Comparison of ENCODE assay signal across 1 cellular context in the genomic region with DNA sequence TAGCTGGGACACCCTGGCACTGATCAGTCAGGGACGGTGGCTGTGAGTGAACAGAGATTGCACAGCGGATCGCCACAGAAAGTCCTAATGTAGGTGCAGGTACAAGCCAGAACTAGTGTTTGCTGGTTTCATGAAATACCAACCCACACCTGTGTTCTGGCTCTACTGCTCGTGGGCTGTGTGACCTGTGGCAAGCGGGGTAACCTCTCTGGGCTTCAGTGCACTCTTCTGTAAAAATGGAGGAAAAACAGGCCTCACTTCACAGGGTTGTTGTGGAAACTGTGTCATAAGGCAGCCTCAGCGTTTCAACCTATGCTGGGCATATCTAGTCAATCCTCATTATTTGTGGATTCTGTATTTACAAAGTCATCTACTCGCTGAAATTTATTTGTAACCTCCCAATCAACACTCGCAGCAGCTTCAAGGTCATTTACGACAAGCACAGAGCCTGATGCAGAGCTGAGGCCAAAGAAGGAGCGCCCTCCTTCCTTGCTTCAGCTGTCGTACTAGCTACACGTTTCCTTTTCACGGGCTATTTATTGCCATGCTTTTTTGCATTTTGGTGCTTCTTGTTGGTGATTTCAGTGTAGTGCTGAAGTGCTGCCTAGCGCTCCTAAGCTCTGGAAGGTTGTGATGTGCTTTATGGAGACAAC.
A peak's percentile ranks its signal among the peaks of the same experiment; 100 is the strongest.
TF ChIP-seq lines count a peak whose summit lies in the region.

No MANE protein-coding gene starts in this region.

TF ChIP-seq in K562, 482 proteins besides CTCF, POLR2A, EP300 and RAD21:
- TF ChIP-seq, protein P1, sequence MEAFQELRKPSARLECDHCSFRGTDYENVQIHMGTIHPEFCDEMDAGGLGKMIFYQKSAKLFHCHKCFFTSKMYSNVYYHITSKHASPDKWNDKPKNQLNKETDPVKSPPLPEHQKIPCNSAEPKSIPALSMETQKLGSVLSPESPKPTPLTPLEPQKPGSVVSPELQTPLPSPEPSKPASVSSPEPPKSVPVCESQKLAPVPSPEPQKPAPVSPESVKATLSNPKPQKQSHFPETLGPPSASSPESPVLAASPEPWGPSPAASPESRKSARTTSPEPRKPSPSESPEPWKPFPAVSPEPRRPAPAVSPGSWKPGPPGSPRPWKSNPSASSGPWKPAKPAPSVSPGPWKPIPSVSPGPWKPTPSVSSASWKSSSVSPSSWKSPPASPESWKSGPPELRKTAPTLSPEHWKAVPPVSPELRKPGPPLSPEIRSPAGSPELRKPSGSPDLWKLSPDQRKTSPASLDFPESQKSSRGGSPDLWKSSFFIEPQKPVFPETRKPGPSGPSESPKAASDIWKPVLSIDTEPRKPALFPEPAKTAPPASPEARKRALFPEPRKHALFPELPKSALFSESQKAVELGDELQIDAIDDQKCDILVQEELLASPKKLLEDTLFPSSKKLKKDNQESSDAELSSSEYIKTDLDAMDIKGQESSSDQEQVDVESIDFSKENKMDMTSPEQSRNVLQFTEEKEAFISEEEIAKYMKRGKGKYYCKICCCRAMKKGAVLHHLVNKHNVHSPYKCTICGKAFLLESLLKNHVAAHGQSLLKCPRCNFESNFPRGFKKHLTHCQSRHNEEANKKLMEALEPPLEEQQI (IDR thresholded peaks at IDR 0.05): no peak
- TF ChIP-seq, protein P2, sequence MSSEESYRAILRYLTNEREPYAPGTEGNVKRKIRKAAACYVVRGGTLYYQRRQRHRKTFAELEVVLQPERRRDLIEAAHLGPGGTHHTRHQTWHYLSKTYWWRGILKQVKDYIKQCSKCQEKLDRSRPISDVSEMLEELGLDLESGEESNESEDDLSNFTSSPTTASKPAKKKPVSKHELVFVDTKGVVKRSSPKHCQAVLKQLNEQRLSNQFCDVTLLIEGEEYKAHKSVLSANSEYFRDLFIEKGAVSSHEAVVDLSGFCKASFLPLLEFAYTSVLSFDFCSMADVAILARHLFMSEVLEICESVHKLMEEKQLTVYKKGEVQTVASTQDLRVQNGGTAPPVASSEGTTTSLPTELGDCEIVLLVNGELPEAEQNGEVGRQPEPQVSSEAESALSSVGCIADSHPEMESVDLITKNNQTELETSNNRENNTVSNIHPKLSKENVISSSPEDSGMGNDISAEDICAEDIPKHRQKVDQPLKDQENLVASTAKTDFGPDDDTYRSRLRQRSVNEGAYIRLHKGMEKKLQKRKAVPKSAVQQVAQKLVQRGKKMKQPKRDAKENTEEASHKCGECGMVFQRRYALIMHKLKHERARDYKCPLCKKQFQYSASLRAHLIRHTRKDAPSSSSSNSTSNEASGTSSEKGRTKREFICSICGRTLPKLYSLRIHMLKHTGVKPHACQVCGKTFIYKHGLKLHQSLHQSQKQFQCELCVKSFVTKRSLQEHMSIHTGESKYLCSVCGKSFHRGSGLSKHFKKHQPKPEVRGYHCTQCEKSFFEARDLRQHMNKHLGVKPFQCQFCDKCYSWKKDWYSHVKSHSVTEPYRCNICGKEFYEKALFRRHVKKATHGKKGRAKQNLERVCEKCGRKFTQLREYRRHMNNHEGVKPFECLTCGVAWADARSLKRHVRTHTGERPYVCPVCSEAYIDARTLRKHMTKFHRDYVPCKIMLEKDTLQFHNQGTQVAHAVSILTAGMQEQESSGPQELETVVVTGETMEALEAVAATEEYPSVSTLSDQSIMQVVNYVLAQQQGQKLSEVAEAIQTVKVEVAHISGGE (CRISPR knock-in tag; IDR thresholded peaks at IDR 0.05): no peak
- TF ChIP-seq RBM25 (IDR thresholded peaks at IDR 0.05; ENCODE audit: low read depth, low read length, severe bottlenecking) (peak; percentile 67), BCOR (IDR thresholded peaks at IDR 0.05) (0 out of 2 replicates have a peak, but pooled peaks have one; percentile 17), ZNF445 (CRISPR knock-in tag; IDR thresholded peaks at IDR 0.05; ENCODE audit: low read depth) (no peak), ZFP36 (IDR thresholded peaks at IDR 0.05; ENCODE audit: low read depth, low read length, partially characterized antibody) (peak; percentile 60)
TF ChIP-seq in K562: peak in this region for 3.
